In the genomic region with DNA sequence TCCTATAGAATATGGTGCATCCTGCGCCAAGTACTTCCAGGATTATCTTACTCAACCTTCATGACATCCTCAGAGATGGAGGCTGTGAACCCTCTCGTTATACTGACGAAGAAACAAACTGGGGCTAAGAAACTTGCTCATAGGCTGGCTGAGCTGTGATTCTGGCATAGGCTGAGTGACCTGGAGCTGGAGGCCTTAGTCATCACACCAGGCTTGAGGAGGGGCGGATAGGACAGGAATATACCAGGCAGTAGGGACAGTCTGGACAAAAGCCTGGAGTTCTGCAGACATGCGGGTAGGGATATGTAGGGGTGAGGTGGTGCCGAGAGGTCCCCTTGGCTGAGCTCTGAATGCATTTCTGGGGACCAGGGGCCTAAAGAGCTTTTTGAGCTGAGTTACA, we compare ENCODE assay signal across 3 cellular contexts.
TF ChIP-seq lines count a peak whose summit lies in the region.

No MANE protein-coding gene starts in this region.

TF ChIP-seq in SK-N-SH treated with all-trans-retinoic acid at 6 μM for 48 hours, 23 proteins besides CTCF, POLR2A, EP300 and RAD21:
- TF ChIP-seq ZNF565 (CRISPR knock-in tag; conservative IDR thresholded peaks at IDR 0.05; ENCODE audit: low read depth) (no peak), ZFP30 (CRISPR knock-in tag; IDR thresholded peaks at IDR 0.05) (no peak), ESRRG (CRISPR knock-in tag; IDR thresholded peaks at IDR 0.05) (no peak), TOX (CRISPR knock-in tag; IDR thresholded peaks at IDR 0.05; ENCODE audit: borderline replicate concordance) (no peak), ZNF70 (CRISPR knock-in tag; IDR thresholded peaks at IDR 0.05) (no peak), BACH2 (CRISPR knock-in tag; IDR thresholded peaks at IDR 0.05; ENCODE audit: borderline replicate concordance) (no peak), ZFP3 (CRISPR knock-in tag; IDR thresholded peaks at IDR 0.05) (no peak), ARNTL (CRISPR knock-in tag; IDR thresholded peaks at IDR 0.05; ENCODE audit: borderline replicate concordance, low read depth) (no peak), CSDC2 (CRISPR knock-in tag; IDR thresholded peaks at IDR 0.05) (no peak), TCF4 (CRISPR knock-in tag; IDR thresholded peaks at IDR 0.05; ENCODE audit: borderline replicate concordance) (no peak), OSR1 (CRISPR knock-in tag; IDR thresholded peaks at IDR 0.05) (no peak), GLIS3 (CRISPR knock-in tag; IDR thresholded peaks at IDR 0.05) (no peak), ZNF8 (CRISPR knock-in tag; IDR thresholded peaks at IDR 0.05) (no peak)
- TF ChIP-seq, protein P1, sequence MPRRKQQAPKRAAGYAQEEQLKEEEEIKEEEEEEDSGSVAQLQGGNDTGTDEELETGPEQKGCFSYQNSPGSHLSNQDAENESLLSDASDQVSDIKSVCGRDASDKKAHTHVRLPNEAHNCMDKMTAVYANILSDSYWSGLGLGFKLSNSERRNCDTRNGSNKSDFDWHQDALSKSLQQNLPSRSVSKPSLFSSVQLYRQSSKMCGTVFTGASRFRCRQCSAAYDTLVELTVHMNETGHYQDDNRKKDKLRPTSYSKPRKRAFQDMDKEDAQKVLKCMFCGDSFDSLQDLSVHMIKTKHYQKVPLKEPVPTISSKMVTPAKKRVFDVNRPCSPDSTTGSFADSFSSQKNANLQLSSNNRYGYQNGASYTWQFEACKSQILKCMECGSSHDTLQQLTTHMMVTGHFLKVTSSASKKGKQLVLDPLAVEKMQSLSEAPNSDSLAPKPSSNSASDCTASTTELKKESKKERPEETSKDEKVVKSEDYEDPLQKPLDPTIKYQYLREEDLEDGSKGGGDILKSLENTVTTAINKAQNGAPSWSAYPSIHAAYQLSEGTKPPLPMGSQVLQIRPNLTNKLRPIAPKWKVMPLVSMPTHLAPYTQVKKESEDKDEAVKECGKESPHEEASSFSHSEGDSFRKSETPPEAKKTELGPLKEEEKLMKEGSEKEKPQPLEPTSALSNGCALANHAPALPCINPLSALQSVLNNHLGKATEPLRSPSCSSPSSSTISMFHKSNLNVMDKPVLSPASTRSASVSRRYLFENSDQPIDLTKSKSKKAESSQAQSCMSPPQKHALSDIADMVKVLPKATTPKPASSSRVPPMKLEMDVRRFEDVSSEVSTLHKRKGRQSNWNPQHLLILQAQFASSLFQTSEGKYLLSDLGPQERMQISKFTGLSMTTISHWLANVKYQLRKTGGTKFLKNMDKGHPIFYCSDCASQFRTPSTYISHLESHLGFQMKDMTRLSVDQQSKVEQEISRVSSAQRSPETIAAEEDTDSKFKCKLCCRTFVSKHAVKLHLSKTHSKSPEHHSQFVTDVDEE (CRISPR knock-in tag; IDR thresholded peaks at IDR 0.05) = no peak
- TF ChIP-seq, protein P2, sequence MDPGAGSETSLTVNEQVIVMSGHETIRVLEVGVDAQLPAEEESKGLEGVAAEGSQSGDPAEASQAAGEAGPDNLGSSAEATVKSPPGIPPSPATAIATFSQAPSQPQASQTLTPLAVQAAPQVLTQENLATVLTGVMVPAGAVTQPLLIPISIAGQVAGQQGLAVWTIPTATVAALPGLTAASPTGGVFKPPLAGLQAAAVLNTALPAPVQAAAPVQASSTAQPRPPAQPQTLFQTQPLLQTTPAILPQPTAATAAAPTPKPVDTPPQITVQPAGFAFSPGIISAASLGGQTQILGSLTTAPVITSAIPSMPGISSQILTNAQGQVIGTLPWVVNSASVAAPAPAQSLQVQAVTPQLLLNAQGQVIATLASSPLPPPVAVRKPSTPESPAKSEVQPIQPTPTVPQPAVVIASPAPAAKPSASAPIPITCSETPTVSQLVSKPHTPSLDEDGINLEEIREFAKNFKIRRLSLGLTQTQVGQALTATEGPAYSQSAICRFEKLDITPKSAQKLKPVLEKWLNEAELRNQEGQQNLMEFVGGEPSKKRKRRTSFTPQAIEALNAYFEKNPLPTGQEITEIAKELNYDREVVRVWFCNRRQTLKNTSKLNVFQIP (CRISPR knock-in tag; IDR thresholded peaks at IDR 0.05; ENCODE audit: borderline replicate concordance, low read depth) = no peak

TF ChIP-seq in SK-N-SH, 30 proteins besides CTCF, POLR2A, EP300 and RAD21:
- TF ChIP-seq IRF3 (IDR thresholded peaks at IDR 0.05; ENCODE audit: low read depth, low read length) (no peak), REST (IDR thresholded peaks at IDR 0.05; ENCODE audit: low read depth, low read length) (no peak), RCOR1 (IDR thresholded peaks at IDR 0.05; ENCODE audit: low read length) (no peak), POLR2AphosphoS5 (IDR thresholded peaks at IDR 0.05; ENCODE audit: low read depth, low read length) (no peak), ELF1 (IDR thresholded peaks at IDR 0.05) (no peak), RXRA (IDR thresholded peaks at IDR 0.05; ENCODE audit: borderline replicate concordance, low read depth) (no peak), JUND (IDR thresholded peaks at IDR 0.05) (no peak), MXI1 (IDR thresholded peaks at IDR 0.05; ENCODE audit: low read depth, low read length) (no peak), FOXJ3 (CRISPR knock-in tag; IDR thresholded peaks at IDR 0.05) (no peak), SMC3 (IDR thresholded peaks at IDR 0.05; ENCODE audit: low read depth, low read length) (no peak), MEF2A (IDR thresholded peaks at IDR 0.05; ENCODE audit: borderline replicate concordance, low read depth) (no peak), FOXM1 (IDR thresholded peaks at IDR 0.05; ENCODE audit: low read depth) (no peak), MAX (IDR thresholded peaks at IDR 0.05; ENCODE audit: low read depth) (no peak), SIN3A (IDR thresholded peaks at IDR 0.05; ENCODE audit: borderline replicate concordance, low read depth, low read length) (no peak)
- TF ChIP-seq, protein P3, sequence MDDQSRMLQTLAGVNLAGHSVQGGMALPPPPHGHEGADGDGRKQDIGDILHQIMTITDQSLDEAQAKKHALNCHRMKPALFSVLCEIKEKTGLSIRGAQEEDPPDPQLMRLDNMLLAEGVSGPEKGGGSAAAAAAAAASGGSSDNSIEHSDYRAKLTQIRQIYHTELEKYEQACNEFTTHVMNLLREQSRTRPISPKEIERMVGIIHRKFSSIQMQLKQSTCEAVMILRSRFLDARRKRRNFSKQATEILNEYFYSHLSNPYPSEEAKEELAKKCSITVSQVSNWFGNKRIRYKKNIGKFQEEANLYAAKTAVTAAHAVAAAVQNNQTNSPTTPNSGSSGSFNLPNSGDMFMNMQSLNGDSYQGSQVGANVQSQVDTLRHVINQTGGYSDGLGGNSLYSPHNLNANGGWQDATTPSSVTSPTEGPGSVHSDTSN (IDR thresholded peaks at IDR 0.05) = no peak

TF ChIP-seq in GM12878, 131 proteins besides CTCF, POLR2A, EP300 and RAD21:
- TF ChIP-seq USF2 (IDR thresholded peaks at IDR 0.05; ENCODE audit: borderline replicate concordance, low read depth, low read length) (no peak), JUND (IDR thresholded peaks at IDR 0.05; ENCODE audit: low read depth, low read length) (no peak), FOXM1 (IDR thresholded peaks at IDR 0.05; ENCODE audit: low read depth, low read length) (no peak), ZNF24 (IDR thresholded peaks at IDR 0.05) (no peak), HDGF (IDR thresholded peaks at IDR 0.05) (no peak), IKZF2 (IDR thresholded peaks at IDR 0.05) (no peak), SPI1 (IDR thresholded peaks at IDR 0.05; ENCODE audit: borderline replicate concordance, insufficient read depth, low read depth, low read length) (no peak), GABPA (IDR thresholded peaks at IDR 0.05; ENCODE audit: low read depth) (no peak), SMARCA5 (IDR thresholded peaks at IDR 0.05) (no peak), WRNIP1 (IDR thresholded peaks at IDR 0.05; ENCODE audit: borderline replicate concordance, low read depth, low read length) (no peak), LARP7 (IDR thresholded peaks at IDR 0.05) (no peak), ZBED1 (IDR thresholded peaks at IDR 0.05; ENCODE audit: borderline replicate concordance) (no peak), IKZF1 (conservative IDR thresholded peaks at IDR 0.05) (no peak), TCF7 (IDR thresholded peaks at IDR 0.05; ENCODE audit: borderline replicate concordance) (no peak), BCL3 (IDR thresholded peaks at IDR 0.05; ENCODE audit: borderline replicate concordance, insufficient read depth, low read depth, low read length, poor library complexity, severe bottlenecking) (no peak)
- TF ChIP-seq, protein P4, sequence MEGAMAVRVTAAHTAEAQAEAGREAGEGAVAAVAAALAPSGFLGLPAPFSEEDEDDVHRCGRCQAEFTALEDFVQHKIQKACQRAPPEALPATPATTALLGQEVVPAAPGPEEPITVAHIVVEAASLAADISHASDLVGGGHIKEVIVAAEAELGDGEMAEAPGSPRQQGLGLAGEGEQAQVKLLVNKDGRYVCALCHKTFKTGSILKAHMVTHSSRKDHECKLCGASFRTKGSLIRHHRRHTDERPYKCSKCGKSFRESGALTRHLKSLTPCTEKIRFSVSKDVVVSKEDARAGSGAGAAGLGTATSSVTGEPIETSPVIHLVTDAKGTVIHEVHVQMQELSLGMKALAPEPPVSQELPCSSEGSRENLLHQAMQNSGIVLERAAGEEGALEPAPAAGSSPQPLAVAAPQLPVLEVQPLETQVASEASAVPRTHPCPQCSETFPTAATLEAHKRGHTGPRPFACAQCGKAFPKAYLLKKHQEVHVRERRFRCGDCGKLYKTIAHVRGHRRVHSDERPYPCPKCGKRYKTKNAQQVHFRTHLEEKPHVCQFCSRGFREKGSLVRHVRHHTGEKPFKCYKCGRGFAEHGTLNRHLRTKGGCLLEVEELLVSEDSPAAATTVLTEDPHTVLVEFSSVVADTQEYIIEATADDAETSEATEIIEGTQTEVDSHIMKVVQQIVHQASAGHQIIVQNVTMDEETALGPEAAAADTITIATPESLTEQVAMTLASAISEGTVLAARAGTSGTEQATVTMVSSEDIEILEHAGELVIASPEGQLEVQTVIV (IDR thresholded peaks at IDR 0.05; ENCODE audit: borderline replicate concordance, partially characterized antibody) = no peak
- TF ChIP-seq, protein P3 (IDR thresholded peaks at IDR 0.05; ENCODE audit: insufficient replicate concordance, low read depth, low read length) = no peak
